ENCODE assay signal across 24 cellular contexts in genomic region chr11:27100534-27100933, GRCh38. TPM values are rescaled to one million over a fixed set of nuclear protein-coding genes. Genes with fewer than 3 reads are reported as not detected.
DNase-seq lines count a peak whose midpoint lies in the region; ATAC-seq and TF ChIP-seq lines count a peak whose summit lies in the region.
"Had no signal": no experiment of that assay in that cellular context is flagged by ENCODE, and none has a peak within 500 bp of the region (broad histone marks: within the 10 kb centered on the region; RNA-seq: fewer than 3 reads in every experiment).

No MANE protein-coding gene starts in this region.

- ATAC-seq in heart right ventricle = peak in 5 of 8 donors; percentile 43 to 71 (median 49)
- ATAC-seq in HG02759 (IDR thresholded peaks at IDR 0.05; ENCODE audit: unreplicated experiment) = no peak
- no peak for ATAC-seq in HG03135 (IDR thresholded peaks at IDR 0.05; ENCODE audit: unreplicated experiment)
- ATAC-seq: natural killer cell had no signal

- H3K79me2 ChIP-seq in Karpas-422 (ENCODE audit: low read length) = no peaks in the 10 kb centered on the region

- no peak overlapping the region for H3K9ac ChIP-seq in Karpas-422 (ENCODE audit: low read length)

- H3K9me2 ChIP-seq in Karpas-422 (replicated peaks; ENCODE audit: insufficient read depth, low read length) = no peaks in the 10 kb centered on the region

- H4K20me1 ChIP-seq in Karpas-422 (ENCODE audit: insufficient read depth, low read depth, low read length) = no peaks in the 10 kb centered on the region

- no peak for TF ChIP-seq CTCF in heart right ventricle (IDR thresholded peaks at IDR 0.05)

- H3K4me1 ChIP-seq in heart right ventricle (no peaks in the 10 kb centered on the region), Karpas-422 (ENCODE audit: low read length) (no peaks in the 10 kb centered on the region)

- DNase-seq in heart right ventricle (no peak), cardiac septum (ENCODE audit: low spot score) (no peak), NCI-H2171 treated with DMSO at 0.1 percent for 48 hours (lab: John Stamatoyannopoulos, UW) (peak; percentile 91), epithelial cell of prostate (ENCODE audit: low read depth, low spot score) (peak; percentile 54), Karpas-422 (no peak), KBM-7 (no peak)
- DNase-seq: activated CD4-positive, alpha-beta T cell treated with anti-CD3 and anti-CD28 coated beads, Interleukin-2, amount 50 U/mL, for 48 hours; activated naive CD4-positive, alpha-beta T cell; CD4-positive, alpha-beta T cell; foreskin fibroblast; GOT3; natural killer cell; NCI-H526 treated with DMSO at 0.1 percent for 48 hours; ovary; PC-9; stimulated activated naive CD4-positive, alpha-beta T cell had no signal

- H3K27ac ChIP-seq in heart right ventricle (no peak overlapping the region), epithelial cell of prostate (no peak overlapping the region), Karpas-422 (ENCODE audit: low read length) (no peak overlapping the region)
- H3K27ac ChIP-seq: ovary, PC-9, tibial artery had no signal

- no peak overlapping the region for H2AFZ ChIP-seq in Karpas-422 (ENCODE audit: low read length)
- H2AFZ ChIP-seq: PC-9 had no signal

- H3K9me3 ChIP-seq in heart right ventricle = no peaks in the 10 kb centered on the region
- H3K9me3 ChIP-seq in Karpas-422 (ENCODE audit: low read length) = no peaks in the 10 kb centered on the region
- H3K9me3 ChIP-seq: ovary, tibial artery had no signal

- no peak overlapping the region for H3K4me2 ChIP-seq in Karpas-422 (ENCODE audit: low read depth, low read length, poor library complexity, severe bottlenecking)
- H3K4me2 ChIP-seq: PC-9 had no signal

- H3K4me3 ChIP-seq in heart right ventricle = no peak overlapping the region
- H3K4me3 ChIP-seq in Karpas-422 (ENCODE audit: low read length) = no peak overlapping the region
- H3K4me3 ChIP-seq: ovary, PC-9, tibial artery had no signal

- in situ Hi-C loops in KBM-7 (cut with MboI; ENCODE audit: low pct_unique_long_range_greater_than_20kb, low sequenced_read_pairs) = no loop called here

- H3K27me3 ChIP-seq in heart right ventricle = no peaks in the 10 kb centered on the region
- H3K27me3 ChIP-seq in Karpas-422 (ENCODE audit: low read length) = no peaks in the 10 kb centered on the region
- H3K27me3 ChIP-seq: ovary, tibial artery had no signal

- H3K36me3 ChIP-seq in heart right ventricle (no peaks in the 10 kb centered on the region), Karpas-422 (ENCODE audit: insufficient read depth, low read length) (no peaks in the 10 kb centered on the region)
- H3K36me3 ChIP-seq: ovary, tibial artery had no signal

- intact Hi-C loops in heart right ventricle (cut with DNase I) = no loop called here
- intact Hi-C loops in cardiac septum (cut with DNase I) = no loop called here

RNA-seq across cellular contexts. Expression of gene BBOX1, which starts 59.9 kb away (rescaled TPM):
- total RNA-seq in heart right ventricle = under 1 TPM in 1 of 10 donors, not detected in 9; 0.25 TPM
- polyA plus RNA-seq in heart right ventricle = not detected
- not detected for total RNA-seq in cardiac septum
- total RNA-seq in Karpas-422 (2014; rRNA removed; shearing (Covaris generic); ENCODE audit: low replicate concordance) = not detected in 2 replicates
- total RNA-seq: CD4-positive, alpha-beta T cell; HT1080; kidney epithelial cell; LHCN-M2; natural killer cell; PC-9; SK-MEL-5; T-helper 2 cell treated with Interferon-gamma antibody and Interleukin-4, amounts not matched to agents 100 ng/mL and 5 ng/mL, for 36 hours had no signal

Comparison
In these comparisons a context has a peak if more than half of its experiments do, and no peak if none do; other contexts are left out.
1. ATAC-seq: peak in heart right ventricle (5 of 8); none in HG02759 (single experiment) and HG03135 (single experiment).
2. DNase-seq: peak in NCI-H2171 treated with DMSO at 0.1 percent for 48 hours (single experiment) and epithelial cell of prostate (single experiment); none in heart right ventricle (0 of 2), cardiac septum (single experiment), Karpas-422 (single experiment) and KBM-7 (single experiment).